In genomic region chr5:321726-322251, GRCh38 we compare ENCODE assay signal across 9 cellular contexts. TPM values are rescaled to one million over a fixed set of nuclear protein-coding genes. Genes with fewer than 3 reads are reported as not detected.
DNase-seq lines count a peak whose midpoint lies in the region; ATAC-seq, FAIRE-seq and TF ChIP-seq lines count a peak whose summit lies in the region.
"Had no signal": no experiment of that assay in that cellular context is flagged by ENCODE, and none has a peak within 500 bp of the region (broad histone marks: within the 10 kb centered on the region; RNA-seq: fewer than 3 reads in every experiment).

No MANE protein-coding gene starts in this region.

- peak overlapping the region; percentile 70 for H3K4me2 ChIP-seq in keratinocyte (ENCODE audit: control insufficient read depth, extremely low read depth, insufficient read depth, low read depth, low read length)

- CTCF ChIA-PET in T-cell (lab: Charles Lee): no interaction called here

- H3K9me3 Mint-ChIP-seq in T-cell: no peaks in the 10 kb centered on the region
- H3K9me3 Mint-ChIP-seq: memory B cell had no signal

- H3K36me3 ChIP-seq in ES-I3 (ENCODE audit: insufficient read depth, low read length) (no peaks in the 10 kb centered on the region), keratinocyte (ENCODE audit: control insufficient read depth in 2 of 2, extremely low read depth in 1 of 2, insufficient read depth in 2 of 2, low read length in 2 of 2) (no peaks in the 10 kb centered on the region)

- DNase-seq in T-cell (no peak), keratinocyte (ENCODE audit: low read depth, low spot score) (no peak), NCI-H2081 treated with DMSO at 0.1 percent for 48 hours (lab: John Stamatoyannopoulos, UW) (no peak), DMS 273 treated with DMSO at 0.1 percent for 48 hours (lab: John Stamatoyannopoulos, UW) (no peak), HT-29 (ENCODE audit: low spot score) (no peak), NCI-H2227 treated with DMSO at 0.1 percent for 48 hours (lab: John Stamatoyannopoulos, UW) (no peak)

- FAIRE-seq in keratinocyte (lab: Jason Lieb, UNC): no peak

- H3K36me3 Mint-ChIP-seq in T-cell: no peaks in the 10 kb centered on the region
- H3K36me3 Mint-ChIP-seq: memory B cell had no signal

- H3K79me2 ChIP-seq in keratinocyte (ENCODE audit: control insufficient read depth, insufficient read depth, low read length): no peaks in the 10 kb centered on the region

- no peak overlapping the region for H3K27ac ChIP-seq in keratinocyte (ENCODE audit: control insufficient read depth, insufficient read depth, low read length)

- H3K4me1 ChIP-seq in ES-I3 (ENCODE audit: insufficient read depth, low read length) (no peaks in the 10 kb centered on the region; the same call in 1 of the 2 replicates), keratinocyte (ENCODE audit: control insufficient read depth, extremely low read depth, insufficient read depth, low read length) (peaks cover 4% of the 10 kb centered on the region)

- H3K9me3 ChIP-seq in ES-I3 (ENCODE audit: control insufficient read depth, insufficient read depth, low read length) (no peaks in the 10 kb centered on the region), keratinocyte (ENCODE audit: control insufficient read depth, low read depth, low read length) (no peaks in the 10 kb centered on the region)

- H3K9ac ChIP-seq in ES-I3 (ENCODE audit: low read depth, low read length) (peak overlapping the region; percentile 62), keratinocyte (ENCODE audit: control insufficient read depth, extremely low read depth, insufficient read depth, low read length) (no peak overlapping the region)

- dilution Hi-C loops in keratinocyte (cut with MboI; ENCODE audit: extremely low pct_ligation_motif_present, low sequenced_read_pairs): no loop called here

- H3K27me3 Mint-ChIP-seq in T-cell: peaks cover 27 to 38% of the 10 kb centered on the region in 2 donors

- H3K9me1 ChIP-seq in keratinocyte (ENCODE audit: control insufficient read depth, extremely low read depth, insufficient read depth, low read length): no peaks in the 10 kb centered on the region

- H3K27me3 ChIP-seq in keratinocyte (ENCODE audit: control insufficient read depth, extremely low read depth, insufficient read depth, low read length): peaks cover 47% of the 10 kb centered on the region

- H4K20me1 ChIP-seq in keratinocyte (ENCODE audit: control insufficient read depth, extremely low read depth, insufficient read depth, low read length): no peaks in the 10 kb centered on the region

- H3K4me1 Mint-ChIP-seq in T-cell: peaks cover 0 to 11% (median 8%) of the 10 kb centered on the region in 3 donors

- H3K4me3 ChIP-seq in keratinocyte (ENCODE audit: control insufficient read depth in 2 of 3, extremely low read depth in 1 of 3, insufficient read depth in 2 of 3, low read depth in 1 of 3, low read length in 3 of 3): peak overlapping the region; percentile 27 to 35 (median 34)

- POLR2A ChIA-PET in T-cell (lab: Charles Lee): no interaction called here

- H3K27ac Mint-ChIP-seq in T-cell: no peak overlapping the region
- H3K27ac Mint-ChIP-seq: memory B cell had no signal

- no peak for TF ChIP-seq CTCF in keratinocyte (optimal IDR thresholded peaks at IDR 0.05 in 1 of 3, IDR thresholded peaks at IDR 0.05 in 1 of 3, conservative IDR thresholded peaks at IDR 0.05 in 1 of 3; ENCODE audit: extremely low read depth in 1 of 3, insufficient read depth in 2 of 3, low read length in 3 of 3)

- ATAC-seq in GM21529 (IDR thresholded peaks at IDR 0.05; ENCODE audit: unreplicated experiment) (peak; percentile 8), T-cell (replicated peaks in 1 of 4) (peak in 3 of 4 experiments; percentile 5 to 22 (median 16))

- H2AFZ ChIP-seq in keratinocyte (ENCODE audit: control insufficient read depth, low read length): no peak overlapping the region

- peak overlapping the region in 1 of 3 donors; percentile 56 for H3K4me3 Mint-ChIP-seq in T-cell

RNA-seq across cellular contexts. Expression of gene AHRR, which starts 0.3 kb away (rescaled TPM):
- 10 to 100 TPM in 1 of 5 donors, 1 to 10 TPM in 3, under 1 TPM in 1; 0.55 to 13.5 (median 3.4) TPM for total RNA-seq in T-cell
- polyA plus RNA-seq in keratinocyte: 0.23 to 0.51 TPM (median 0.24 TPM) in 3 replicates
- polyA plus RNA-seq in keratinocyte (2011; ENCODE audit: low read depth): 0.40 TPM
- polyA plus RNA-seq in keratinocyte (2011; cell fraction: cytosol; rRNA removed): 0.16 and 0.26 TPM in 2 replicates
- polyA plus RNA-seq in keratinocyte (2011; cell fraction: nucleus; rRNA removed): 0.61 and 0.84 TPM in 2 replicates
- 0.59 and 0.64 TPM in 2 replicates for polyA plus RNA-seq in keratinocyte (2012; ENCODE audit: low replicate concordance)
- 0.20 to 0.59 TPM (median 0.42 TPM) in 3 replicates for polyA minus RNA-seq in keratinocyte
- polyA minus RNA-seq in keratinocyte (2011; cell fraction: cytosol; rRNA and poly(A)+ RNA removed): 0.38 TPM
- polyA minus RNA-seq in keratinocyte (2011; cell fraction: nucleus; rRNA and poly(A)+ RNA removed): 0.32 and 2.1 TPM in 2 replicates
- total RNA-seq in HT-29 (2014; rRNA removed; shearing (Covaris generic)): 3.0 and 5.4 TPM in 2 replicates

RNA-seq across cellular contexts. Expression of gene PDCD6, which starts 50.3 kb away (rescaled TPM):
- total RNA-seq in T-cell: 100 to 1,000 TPM in 1 of 5 donors, 10 to 100 TPM in 4; 61.0 to 104 (median 92.6) TPM
- polyA plus RNA-seq in keratinocyte: 276 to 329 TPM (median 309 TPM) in 3 replicates
- polyA plus RNA-seq in keratinocyte (2011; ENCODE audit: low read depth): 118 TPM
- 264 and 313 TPM in 2 replicates for polyA plus RNA-seq in keratinocyte (2011; cell fraction: cytosol; rRNA removed)
- polyA plus RNA-seq in keratinocyte (2011; cell fraction: nucleus; rRNA removed): 201 and 202 TPM in 2 replicates
- polyA plus RNA-seq in keratinocyte (2012; ENCODE audit: low replicate concordance): 192 and 230 TPM in 2 replicates
- polyA minus RNA-seq in keratinocyte: 225 to 246 TPM (median 233 TPM) in 3 replicates
- 130 TPM for polyA minus RNA-seq in keratinocyte (2011; cell fraction: cytosol; rRNA and poly(A)+ RNA removed)
- 51.4 and 70.7 TPM in 2 replicates for polyA minus RNA-seq in keratinocyte (2011; cell fraction: nucleus; rRNA and poly(A)+ RNA removed)
- 506 and 531 TPM in 2 replicates for total RNA-seq in HT-29 (2014; rRNA removed; shearing (Covaris generic))
